1 cellular context compared by ENCODE assay signal in genomic region chr12:124491310-124491709, GRCh38.
TF ChIP-seq lines count a peak whose summit lies in the region.

No MANE protein-coding gene starts in this region.

TF ChIP-seq in K562, 482 proteins besides CTCF, POLR2A, EP300 and RAD21 (continued from another document):
- TF ChIP-seq CTCFL (IDR thresholded peaks at IDR 0.05; ENCODE audit: borderline replicate concordance, insufficient read depth, low read depth, low read length, poor library complexity, severe bottlenecking) (no peak), ZBTB1 (CRISPR knock-in tag; IDR thresholded peaks at IDR 0.05; ENCODE audit: borderline replicate concordance, low read depth) (no peak), PHF21A (IDR thresholded peaks at IDR 0.05; ENCODE audit: borderline replicate concordance, low read depth) (no peak), RHOXF2B (CRISPR knock-in tag; conservative IDR thresholded peaks at IDR 0.05) (no peak), ZBTB43 (CRISPR knock-in tag; IDR thresholded peaks at IDR 0.05) (no peak), CSDE1 (IDR thresholded peaks at IDR 0.05) (no peak), ETV6 (IDR thresholded peaks at IDR 0.05; ENCODE audit: borderline replicate concordance in 1 of 2, low read depth in 2 of 2, low read length in 1 of 2) (no peak), ETV6 (CRISPR knock-in tag; IDR thresholded peaks at IDR 0.05; ENCODE audit: borderline replicate concordance) (no peak), JUND (IDR thresholded peaks at IDR 0.05; ENCODE audit: borderline replicate concordance, low read depth, low read length) (no peak), JUND (tag; IDR thresholded peaks at IDR 0.05; ENCODE audit: borderline replicate concordance, low read depth, low read length) (no peak), HNRNPUL1 (IDR thresholded peaks at IDR 0.05; ENCODE audit: low read length) (no peak), FOXO4 (CRISPR knock-in tag; IDR thresholded peaks at IDR 0.05) (no peak), FOXK2 (conservative IDR thresholded peaks at IDR 0.05 in 1 of 2, IDR thresholded peaks at IDR 0.05 in 1 of 2; ENCODE audit: low read depth in 2 of 2) (no peak), TRIM24 (IDR thresholded peaks at IDR 0.05) (no peak), HNRNPH1 (optimal IDR thresholded peaks at IDR 0.05; ENCODE audit: low read depth, low read length) (no peak), TAF9B (IDR thresholded peaks at IDR 0.05; ENCODE audit: partially characterized antibody) (no peak), ZC3H8 (IDR thresholded peaks at IDR 0.05) (no peak), ZNF316 (IDR thresholded peaks at IDR 0.05) (no peak), POLR2AphosphoS2 (IDR thresholded peaks at IDR 0.05; ENCODE audit: low read length) (no peak), ZBTB49 (CRISPR knock-in tag; IDR thresholded peaks at IDR 0.05; ENCODE audit: borderline replicate concordance) (0 out of 2 replicates have a peak, but pooled peaks have one; percentile 24), CHAMP1 (IDR thresholded peaks at IDR 0.05) (no peak), MIER1 (IDR thresholded peaks at IDR 0.05; ENCODE audit: low read depth) (no peak), BCOR (IDR thresholded peaks at IDR 0.05) (peak; percentile 94), MEIS2 (IDR thresholded peaks at IDR 0.05; ENCODE audit: partially characterized antibody) (no peak), HDAC2 (IDR thresholded peaks at IDR 0.05) (0 out of 2 replicates have a peak, but pooled peaks have one; percentile 24), L3MBTL2 (IDR thresholded peaks at IDR 0.05) (no peak), MITF (IDR thresholded peaks at IDR 0.05) (no peak), ZFP36 (IDR thresholded peaks at IDR 0.05; ENCODE audit: low read depth, low read length, partially characterized antibody) (peak; percentile 74), POU5F1 (IDR thresholded peaks at IDR 0.05; ENCODE audit: borderline replicate concordance, low read depth, low read length, partially characterized antibody) (no peak), NCOR1 (IDR thresholded peaks at IDR 0.05) (no peak), E2F1 (CRISPR knock-in tag; IDR thresholded peaks at IDR 0.05) (no peak), ZNF445 (CRISPR knock-in tag; IDR thresholded peaks at IDR 0.05; ENCODE audit: low read depth) (no peak), XRCC4 (IDR thresholded peaks at IDR 0.05; ENCODE audit: extremely low read depth, insufficient read depth, insufficient read length) (no peak), GABPB2 (CRISPR knock-in tag; conservative IDR thresholded peaks at IDR 0.05) (no peak), SMARCA5 (IDR thresholded peaks at IDR 0.05) (0 out of 2 replicates have a peak, but pooled peaks have one; percentile 75), RBM25 (IDR thresholded peaks at IDR 0.05; ENCODE audit: low read depth, low read length, severe bottlenecking) (peak; percentile 39), MAX (CRISPR knock-in tag; IDR thresholded peaks at IDR 0.05) (0 out of 2 replicates have a peak, but pooled peaks have one; percentile 3), TAF15 (IDR thresholded peaks at IDR 0.05; ENCODE audit: low read depth, low read length) (no peak), TOE1 (IDR thresholded peaks at IDR 0.05; ENCODE audit: borderline replicate concordance) (no peak), TOE1 (CRISPR knock-in tag; IDR thresholded peaks at IDR 0.05; ENCODE audit: borderline replicate concordance, low read depth) (no peak), MTA2 (IDR thresholded peaks at IDR 0.05; ENCODE audit: low read depth) (no peak)
